In genomic region chr7:28440055-28440601, GRCh38 we compare ENCODE assay signal across 24 cellular contexts. TPM values are rescaled to one million over a fixed set of nuclear protein-coding genes. Genes with fewer than 3 reads are reported as not detected.
DNase-seq lines count a peak whose midpoint lies in the region; TF ChIP-seq lines count a peak whose summit lies in the region.
"Had no signal": no experiment of that assay in that cellular context is flagged by ENCODE, and none has a peak within 500 bp of the region (broad histone marks: within the 10 kb centered on the region; RNA-seq: fewer than 3 reads in every experiment).

No MANE protein-coding gene starts in this region.

- no peak for TF ChIP-seq CTCF in esophagus squamous epithelium (IDR thresholded peaks at IDR 0.05)

- H3K27ac ChIP-seq in esophagus squamous epithelium: no peak overlapping the region
- H3K27ac ChIP-seq: BLaER1 treated with 17β-estradiol and CSF1 and Interleukin-3, amounts not matched to agents 10 nM and 100 nM; SJCRH30 had no signal

- no peaks in the 10 kb centered on the region for H3K27me3 ChIP-seq in esophagus squamous epithelium
- H3K27me3 ChIP-seq: BLaER1 treated with 17β-estradiol and CSF1 and Interleukin-3, amounts not matched to agents 10 nM and 100 nM; MG63; SJCRH30 had no signal

- H3K4me3 ChIP-seq in esophagus squamous epithelium: no peak overlapping the region
- H3K4me3 ChIP-seq: BLaER1 treated with 17β-estradiol and CSF1 and Interleukin-3, amounts not matched to agents 10 nM and 100 nM; MG63; SJCRH30 had no signal

- H3K4me1 ChIP-seq in esophagus squamous epithelium: no peaks in the 10 kb centered on the region
- H3K4me1 ChIP-seq: BLaER1 treated with 17β-estradiol and CSF1 and Interleukin-3, amounts not matched to agents 10 nM and 100 nM had no signal

- H3K36me3 ChIP-seq in esophagus squamous epithelium: no peaks in the 10 kb centered on the region
- H3K36me3 ChIP-seq: BLaER1 treated with 17β-estradiol and CSF1 and Interleukin-3, amounts not matched to agents 10 nM and 100 nM; SJCRH30 had no signal

- peak; percentile 53 for DNase-seq in NCI-H748 (lab: John Stamatoyannopoulos, UW; ENCODE audit: unreplicated experiment)
- no peak for DNase-seq in NCI-H748 treated with DMSO at 0.1 percent for 48 hours (lab: John Stamatoyannopoulos, UW)
- peak; percentile 64 for DNase-seq in NCI-H1105 treated with DMSO at 0.1 percent for 48 hours (lab: John Stamatoyannopoulos, UW)
- peak; percentile 42 for DNase-seq in NCI-H524 treated with DMSO at 0.1 percent for 48 hours (lab: John Stamatoyannopoulos, UW)
- no peak for DNase-seq in GM19238 (ENCODE audit: insufficient read length, low spot score)
- DNase-seq in esophagus squamous epithelium (lab: John Stamatoyannopoulos, UW): no peak
- DNase-seq in dedifferentiated amniotic fluid mesenchymal stem cell (ENCODE audit: extremely low spot score): no peak
- DNase-seq: AML-193; CD4-positive, alpha-beta memory T cell; COR-L47; DMS53; HCEC 1CT; KG1; MG63; NCI-H146; NCI-H1930; NCI-H2107; NCI-H526 treated with DMSO at 0.1 percent for 48 hours; NK-92 treated with Interleukin-12 subunit alpha and Interleukin-12 subunit beta, amount 100 ng/mL, for 24 hours; PC-3; SJCRH30; T-helper 17 cell; T1000 had no signal

- intact Hi-C loops in esophagus squamous epithelium (cut with DNase I): no loop called here

- H3K9me3 ChIP-seq in esophagus squamous epithelium: no peaks in the 10 kb centered on the region
- H3K9me3 ChIP-seq: MG63, SJCRH30 had no signal

- TF ChIP-seq POLR2A in esophagus squamous epithelium (IDR thresholded peaks at IDR 0.05): no peak

- WGBS in esophagus squamous epithelium, 2 donors: 86 to 90% methylated on average over 8 of the region's 8 CpGs

RNA-seq across cellular contexts. Expression of gene CREB5, which starts 27.8 kb away (rescaled TPM):
- 1 to 10 TPM in 3 of 4 donors, under 1 TPM in 1; 0.30 to 5.0 (median 2.2) TPM for total RNA-seq in esophagus squamous epithelium
- total RNA-seq: CD4-positive, alpha-beta memory T cell had no signal

Comparison
In these comparisons a context has a peak if more than half of its experiments do, and no peak if none do; other contexts are left out.
1. DNase-seq: peak in NCI-H748 (single experiment), NCI-H1105 treated with DMSO at 0.1 percent for 48 hours (single experiment) and NCI-H524 treated with DMSO at 0.1 percent for 48 hours (single experiment); none in NCI-H748 treated with DMSO at 0.1 percent for 48 hours (single experiment), GM19238 (single experiment), esophagus squamous epithelium (single experiment) and dedifferentiated amniotic fluid mesenchymal stem cell (single experiment).